In genomic region chr14:42110167-42110566, GRCh38 we compare ENCODE assay signal across 8 cellular contexts.
A peak's percentile ranks its signal among the peaks of the same experiment; 100 is the strongest.
DNase-seq lines count a peak whose midpoint lies in the region; ATAC-seq and TF ChIP-seq lines count a peak whose summit lies in the region.

No MANE protein-coding gene starts in this region.

- H2AFZ ChIP-seq in GM23338, result peak overlapping the region; percentile 92; the same call in 1 of the 2 replicates

- no peaks in the 10 kb centered on the region for H4K20me1 ChIP-seq in GM23338 (replicated peaks; ENCODE audit: insufficient read depth)

- no peaks in the 10 kb centered on the region for H3F3A ChIP-seq in GM23338 (replicated peaks; ENCODE audit: low read depth)

- POLR2A ChIA-PET in activated CD8-positive, alpha-beta T cell treated with anti-CD3 and anti-CD28 coated beads for 36 hours (lab: Charles Lee), result no interaction called here

- CTCF ChIA-PET in activated CD8-positive, alpha-beta T cell treated with anti-CD3 and anti-CD28 coated beads for 36 hours (lab: Charles Lee), result interaction anchor here (1.4 kb wide), 1 partner anchor 15 kb away, joined by 3 read pairs; no protein-coding TSS in a partner anchor

- no peaks in the 10 kb centered on the region for H3K79me2 ChIP-seq in GM23338 (replicated peaks; ENCODE audit: insufficient read depth)

- H3K4me1 Mint-ChIP-seq in GM23338, result no peaks in the 10 kb centered on the region
- H3K4me1 Mint-ChIP-seq in stimulated activated memory B cell treated with anti-CD40 and anti-IgM and Interleukin-4, amounts not matched to agents 10 μg/mL and 1 μg/mL and 100 μg/mL, for 72 hours, result no peaks in the 10 kb centered on the region
- no peaks in the 10 kb centered on the region for H3K4me1 Mint-ChIP-seq in activated CD8-positive, alpha-beta T cell treated with anti-CD3 and anti-CD28 coated beads for 36 hours (ENCODE audit: low read depth)

- no peaks in the 10 kb centered on the region for H3K36me3 ChIP-seq in GM23338 (ENCODE audit: insufficient read depth)

- ATAC-seq in GM23338, result peak; percentile 79
- ATAC-seq in stimulated activated memory B cell treated with anti-CD40 and anti-IgM and Interleukin-4, amounts not matched to agents 10 μg/mL and 1 μg/mL and 100 μg/mL, for 72 hours, result peak; percentile 51
- ATAC-seq in activated CD8-positive, alpha-beta T cell treated with anti-CD3 and anti-CD28 coated beads for 36 hours, result no peak

- peak; percentile 78 to 84 for TF ChIP-seq CTCF in GM23338 (conservative IDR thresholded peaks at IDR 0.05; ENCODE audit: low read depth in 2 of 2)
- no peak for TF ChIP-seq CTCF in activated CD8-positive, alpha-beta T cell treated with anti-CD3 and anti-CD28 coated beads for 36 hours (IDR thresholded peaks at IDR 0.05)

- H3K27me3 ChIP-seq in GM23338 (ENCODE audit: insufficient read depth), result no peaks in the 10 kb centered on the region

- no peak overlapping the region for H3K4me3 Mint-ChIP-seq in GM23338
- no peak overlapping the region for H3K4me3 Mint-ChIP-seq in stimulated activated memory B cell treated with anti-CD40 and anti-IgM and Interleukin-4, amounts not matched to agents 10 μg/mL and 1 μg/mL and 100 μg/mL, for 72 hours
- no peak overlapping the region for H3K4me3 Mint-ChIP-seq in activated CD8-positive, alpha-beta T cell treated with anti-CD3 and anti-CD28 coated beads for 36 hours

- no peak overlapping the region for H3K4me3 ChIP-seq in GM23338

- H3K9me3 Mint-ChIP-seq in GM23338, result peaks cover 23% of the 10 kb centered on the region
- no peaks in the 10 kb centered on the region for H3K9me3 Mint-ChIP-seq in stimulated activated memory B cell treated with anti-CD40 and anti-IgM and Interleukin-4, amounts not matched to agents 10 μg/mL and 1 μg/mL and 100 μg/mL, for 72 hours
- peaks cover 12% of the 10 kb centered on the region for H3K9me3 Mint-ChIP-seq in activated CD8-positive, alpha-beta T cell treated with anti-CD3 and anti-CD28 coated beads for 36 hours

- intact Hi-C loops in activated CD8-positive, alpha-beta T cell treated with anti-CD3 and anti-CD28 coated beads for 36 hours (cut with micrococcal nuclease), result no loop called here

- 0 out of 2 replicates have a peak overlapping the region, but pooled peaks have one; percentile 65 for H3K27ac Mint-ChIP-seq in GM23338
- H3K27ac Mint-ChIP-seq in stimulated activated memory B cell treated with anti-CD40 and anti-IgM and Interleukin-4, amounts not matched to agents 10 μg/mL and 1 μg/mL and 100 μg/mL, for 72 hours, result no peak overlapping the region
- H3K27ac Mint-ChIP-seq in activated CD8-positive, alpha-beta T cell treated with anti-CD3 and anti-CD28 coated beads for 36 hours, result no peak overlapping the region

- H3K36me3 Mint-ChIP-seq in GM23338 (ENCODE audit: low read depth), result peaks cover 18% of the 10 kb centered on the region
- no peaks in the 10 kb centered on the region for H3K36me3 Mint-ChIP-seq in stimulated activated memory B cell treated with anti-CD40 and anti-IgM and Interleukin-4, amounts not matched to agents 10 μg/mL and 1 μg/mL and 100 μg/mL, for 72 hours
- H3K36me3 Mint-ChIP-seq in activated CD8-positive, alpha-beta T cell treated with anti-CD3 and anti-CD28 coated beads for 36 hours (ENCODE audit: low read depth), result no peaks in the 10 kb centered on the region

- H3K4me1 ChIP-seq in GM23338 (ENCODE audit: insufficient read depth), result no peaks in the 10 kb centered on the region

- no peak overlapping the region for H3K27ac ChIP-seq in GM23338 (ENCODE audit: low read depth)

- H3K27me3 Mint-ChIP-seq in GM23338 (ENCODE audit: insufficient read depth, low read depth, poor library complexity), result no peaks in the 10 kb centered on the region
- no peaks in the 10 kb centered on the region for H3K27me3 Mint-ChIP-seq in stimulated activated memory B cell treated with anti-CD40 and anti-IgM and Interleukin-4, amounts not matched to agents 10 μg/mL and 1 μg/mL and 100 μg/mL, for 72 hours
- no peaks in the 10 kb centered on the region for H3K27me3 Mint-ChIP-seq in activated CD8-positive, alpha-beta T cell treated with anti-CD3 and anti-CD28 coated beads for 36 hours

- no peaks in the 10 kb centered on the region for H3K9me2 ChIP-seq in GM23338 (ENCODE audit: insufficient read depth)

- H3K4me2 ChIP-seq in GM23338, result no peak overlapping the region

- DNase-seq in COR-L47 (lab: John Stamatoyannopoulos, UW) (peak; percentile 4), GM23338 (ENCODE audit: low spot score) (peak; percentile 60), NCI-H2029 treated with DMSO at 0.1 percent for 48 hours (lab: John Stamatoyannopoulos, UW) (peak; percentile 53), brain pericyte (ENCODE audit: low read depth, low spot score) (peak; percentile 29), Ammon's horn (ENCODE audit: low spot score) (no peak), ecto neural progenitor cell (ENCODE audit: low spot score) (no peak)
- DNase-seq in activated CD8-positive, alpha-beta T cell treated with anti-CD3 and anti-CD28 coated beads for 36 hours, result no peak

TF ChIP-seq in GM23338, 12 proteins besides CTCF, POLR2A, EP300 and RAD21 (continues in another document):
- TF ChIP-seq JUNB (IDR thresholded peaks at IDR 0.05; ENCODE audit: unreplicated experiment) (no peak), EZH2phosphoT487 (IDR thresholded peaks at IDR 0.05; ENCODE audit: unreplicated experiment) (no peak), REST (IDR thresholded peaks at IDR 0.05; ENCODE audit: unreplicated experiment) (no peak), ETS1 (IDR thresholded peaks at IDR 0.05) (no peak), ZNF114 (CRISPR knock-in tag; IDR thresholded peaks at IDR 0.05) (no peak), EZH2 (IDR thresholded peaks at IDR 0.05; ENCODE audit: low read depth, unreplicated experiment) (no peak)

Comparison
In these comparisons a context has a peak if more than half of its experiments do, and no peak if none do; other contexts are left out.
1. DNase-seq: peak in COR-L47 (single experiment), GM23338 (single experiment), NCI-H2029 treated with DMSO at 0.1 percent for 48 hours (single experiment) and brain pericyte (single experiment); none in Ammon's horn (single experiment), ecto neural progenitor cell (single experiment) and activated CD8-positive, alpha-beta T cell treated with anti-CD3 and anti-CD28 coated beads for 36 hours (single experiment).